In the genomic region with DNA sequence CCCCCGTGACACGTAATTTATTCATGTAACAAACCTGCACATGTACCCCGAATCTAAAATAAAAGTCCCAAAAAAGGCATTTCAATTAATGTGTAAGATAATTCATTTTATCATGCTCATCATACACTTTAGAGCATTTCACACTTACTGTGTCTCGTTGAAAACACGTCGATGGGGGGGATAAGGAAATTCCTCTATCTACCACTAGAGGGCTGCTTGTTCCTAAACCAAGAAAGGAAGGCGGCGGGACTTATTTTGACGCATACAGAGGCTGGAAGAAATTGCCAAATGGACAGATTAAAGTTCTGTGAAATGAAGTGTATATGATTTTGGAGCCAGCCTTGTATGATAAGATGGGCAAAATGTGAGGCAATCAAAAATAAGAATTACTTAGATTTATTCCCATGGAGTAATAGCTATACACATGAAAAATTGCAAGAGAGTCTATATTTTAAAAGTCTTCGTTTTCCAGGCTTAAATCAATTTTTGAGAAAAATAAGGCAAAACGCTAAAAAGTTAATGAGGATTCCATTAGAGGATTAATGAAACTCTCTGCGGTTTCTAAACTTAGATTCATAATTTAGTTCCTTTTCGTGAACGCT, we compare ENCODE assay signal across 9 cellular contexts.
A peak's percentile ranks its signal among the peaks of the same experiment; 100 is the strongest.
DNase-seq lines count a peak whose midpoint lies in the region; ATAC-seq and TF ChIP-seq lines count a peak whose summit lies in the region.
"Had no signal": no experiment of that assay in that cellular context is flagged by ENCODE, and none has a peak within 500 bp of the region (broad histone marks: within the 10 kb centered on the region; RNA-seq: fewer than 3 reads in every experiment).

No MANE protein-coding gene starts in this region.

- H3K9me3 ChIP-seq in prostate gland, result no peaks in the 10 kb centered on the region

- in situ Hi-C loops in SK-MEL-5 (cut with HindIII; ENCODE audit: low pct_unique_long_range_greater_than_20kb, low sequenced_read_pairs), result no loop called here

- peak; percentile 53 to 69 (median 58) for TF ChIP-seq CTCF in prostate gland (IDR thresholded peaks at IDR 0.05)

- ATAC-seq in HG03342 (IDR thresholded peaks at IDR 0.05; ENCODE audit: unreplicated experiment), result peak; percentile 74
- ATAC-seq: activated naive CD4-positive, alpha-beta T cell treated with anti-CD3 and anti-CD28 coated beads, Interleukin-2, amount 50 U/mL, for 72 hours had no signal

- peak; percentile 24 for DNase-seq in activated CD4-positive, alpha-beta T cell treated with anti-CD3 and anti-CD28 coated beads for 48 hours
- DNase-seq in activated CD4-positive, alpha-beta T cell treated with anti-CD3 and anti-CD28 coated beads for 1 hour, result no peak
- DNase-seq in SK-MEL-5 (ENCODE audit: low read depth, low spot score) (peak; percentile 76), fibroblast of the conjunctiva (ENCODE audit: low read depth) (peak; percentile 50), prostate gland (ENCODE audit: low spot score) (peak; percentile 36)
- no peak for DNase-seq in stimulated activated naive CD4-positive, alpha-beta T cell treated with Interleukin-2 at 50 U/mL for 16 hours (lab: John Stamatoyannopoulos, UW)
- DNase-seq in stimulated activated CD4-positive, alpha-beta T cell treated with anti-CD3 and anti-CD28 coated beads, Interleukin-2, amount 100 ng/mL, for 48 hours, result no peak

- WGBS in prostate gland, result 49% methylated on average over 14 of the region's 14 CpGs

- H3K4me1 ChIP-seq in prostate gland (replicated peaks), result no peaks in the 10 kb centered on the region

- no peaks in the 10 kb centered on the region for H3K27me3 ChIP-seq in prostate gland (replicated peaks; ENCODE audit: insufficient read depth)

- H3K27ac ChIP-seq in prostate gland, result no peak overlapping the region

- no peak overlapping the region for H3K4me3 ChIP-seq in prostate gland

- no peak for TF ChIP-seq POLR2A in prostate gland (IDR thresholded peaks at IDR 0.05)

- intact Hi-C loops in prostate gland (cut with DNase I), result loop anchor here (2.0 to 10.0 kb wide), 2 partner anchors 363 to 737 kb away; no protein-coding TSS in a partner anchor

- H3K36me3 ChIP-seq in prostate gland, result no peaks in the 10 kb centered on the region

Comparison
In these comparisons a context has a peak if more than half of its experiments do, and no peak if none do; other contexts are left out.
1. DNase-seq: peak in activated CD4-positive, alpha-beta T cell treated with anti-CD3 and anti-CD28 coated beads for 48 hours (single experiment), SK-MEL-5 (single experiment), fibroblast of the conjunctiva (single experiment) and prostate gland (single experiment); none in activated CD4-positive, alpha-beta T cell treated with anti-CD3 and anti-CD28 coated beads for 1 hour (single experiment), stimulated activated naive CD4-positive, alpha-beta T cell treated with Interleukin-2 at 50 U/mL for 16 hours (single experiment) and stimulated activated CD4-positive, alpha-beta T cell treated with anti-CD3 and anti-CD28 coated beads, Interleukin-2, amount 100 ng/mL, for 48 hours (0 of 2).